In genomic region chr15:80512729-80513670, GRCh38 we compare ENCODE assay signal across 9 cellular contexts.
DNase-seq lines count a peak whose midpoint lies in the region; ATAC-seq and TF ChIP-seq lines count a peak whose summit lies in the region.
"Had no signal": no experiment of that assay in that cellular context is flagged by ENCODE, and none has a peak within 500 bp of the region (broad histone marks: within the 10 kb centered on the region; RNA-seq: fewer than 3 reads in every experiment).

No MANE protein-coding gene starts in this region.

- ATAC-seq in omental fat pad (ENCODE audit: low FRiP score): peak; percentile 65

- peaks cover 0 to 5% (median 4%) of the 10 kb centered on the region in 4 donors for H3K4me1 ChIP-seq in sigmoid colon
- H3K4me1 ChIP-seq: spleen had no signal

- no peak overlapping the region for H3K4me3 ChIP-seq in sigmoid colon
- H3K4me3 ChIP-seq: spleen had no signal

- TF ChIP-seq EP300 in sigmoid colon (IDR thresholded peaks at IDR 0.05): no peak

- peak; percentile 2 for DNase-seq in DMS153 treated with DMSO at 0.1 percent for 48 hours (lab: John Stamatoyannopoulos, UW; ENCODE audit: unreplicated experiment)
- DNase-seq in DMS153 (lab: John Stamatoyannopoulos, UW): no peak
- DNase-seq in NAMALWA (ENCODE audit: low spot score): peak; percentile 5
- DNase-seq in omental fat pad (ENCODE audit: low spot score): no peak
- no peak for DNase-seq in Kasumi-1 (lab: John Stamatoyannopoulos, UW)
- no peak for DNase-seq in sigmoid colon
- DNase-seq in stimulated activated CD4-positive, alpha-beta T cell treated with anti-CD3 and anti-CD28 coated beads, Interleukin-4, amount 100 ng/mL, for 24 hours: no peak
- DNase-seq: spleen had no signal

- TF ChIP-seq POLR2A in sigmoid colon (IDR thresholded peaks at IDR 0.05): no peak

- H3K36me3 ChIP-seq in sigmoid colon: peaks cover 0 to 19% (median 2%) of the 10 kb centered on the region in 4 donors

- H3K27ac ChIP-seq in cingulate gyrus (ENCODE audit: low read depth, low read length) (peak overlapping the region; percentile 57), sigmoid colon (no peak overlapping the region)
- H3K27ac ChIP-seq: spleen had no signal

- H3K9me3 ChIP-seq in sigmoid colon: peaks cover 0 to 5% (median 0%) of the 10 kb centered on the region in 4 donors

- H3K27me3 ChIP-seq in sigmoid colon: no peaks in the 10 kb centered on the region
- H3K27me3 ChIP-seq: spleen had no signal

- WGBS in sigmoid colon, 2 donors: 90 to 95% methylated on average over 4 of the region's 4 CpGs

- intact Hi-C loops in sigmoid colon (cut with DNase I): no loop called here

- TF ChIP-seq CTCF in omental fat pad (IDR thresholded peaks at IDR 0.05) (no peak), sigmoid colon (IDR thresholded peaks at IDR 0.05) (no peak)

Comparison
In these comparisons a context has a peak if more than half of its experiments do, and no peak if none do; other contexts are left out.
1. DNase-seq: peak in DMS153 treated with DMSO at 0.1 percent for 48 hours (single experiment) and NAMALWA (single experiment); none in DMS153 (single experiment), omental fat pad (single experiment), Kasumi-1 (0 of 2), sigmoid colon (single experiment) and stimulated activated CD4-positive, alpha-beta T cell treated with anti-CD3 and anti-CD28 coated beads, Interleukin-4, amount 100 ng/mL, for 24 hours (single experiment).